In genomic region chr2:142131016-142131714, GRCh38 we compare ENCODE assay signal across 8 cellular contexts. TPM values are rescaled to one million over a fixed set of nuclear protein-coding genes. Genes with fewer than 3 reads are reported as not detected.
DNase-seq lines count a peak whose midpoint lies in the region; ATAC-seq and TF ChIP-seq lines count a peak whose summit lies in the region.

Gene LRP1B (minus strand): TSS chr2:142131016. CDS start chr2:142130729, 287 bp downstream.

- DNase-seq in GM13976 (ENCODE audit: low spot score) (peak; percentile 27), heart left ventricle (no peak), pons (ENCODE audit: low spot score) (peak; percentile 78), LoVo (ENCODE audit: low spot score) (no peak)
- DNase-seq in activated T-helper 2 cell treated with anti-CD3 and anti-CD28 coated beads, Interferon-gamma antibody, Interleukin-2, Interleukin-4, amounts not matched to agents 10 μg/mL and 5 μg/mL and 100 μg/mL, durations not matched to agents 14 hours and 24 hours and 36 hours (ENCODE audit: low spot score): no peak
- no peak for DNase-seq in activated CD4-positive, alpha-beta T cell treated with anti-CD3 and anti-CD28 coated beads for 1 hour

- H3K4me3 ChIP-seq in heart left ventricle: peak within 1 kb of the TSS; percentile 7 to 62 (median 48)

- TF ChIP-seq CTCF in 22Rv1 (IDR thresholded peaks at IDR 0.05) (no peak), GM13976 (IDR thresholded peaks at IDR 0.05; ENCODE audit: borderline replicate concordance, control extremely low read depth, extremely low read depth, insufficient read depth, missing control alignments) (no peak), heart left ventricle (IDR thresholded peaks at IDR 0.05) (no peak)

- peak within 1 kb of the TSS; percentile 63 for H3K27ac ChIP-seq in 22Rv1
- H3K27ac ChIP-seq in heart left ventricle: peak within 1 kb of the TSS in 1 of 12 donors; percentile 28

- intact Hi-C loops in activated T-helper 2 cell treated with anti-CD3 and anti-CD28 coated beads, Interferon-gamma antibody, Interleukin-2, Interleukin-4, amounts not matched to agents 10 μg/mL and 5 μg/mL and 100 μg/mL, durations not matched to agents 14 hours and 24 hours and 36 hours (cut with micrococcal nuclease): no loop called here
- intact Hi-C loops in heart left ventricle (cut with DNase I): no loop called here

- H3K4me1 ChIP-seq in heart left ventricle: peaks cover 0 to 21% (median 13%) of the 10 kb centered on the region in 12 donors

- WGBS in heart left ventricle, 4 donors: 1 to 3% (median 2%) methylated on average over 21 of the region's 21 CpGs

- peaks cover 10% of the 10 kb centered on the region for H3K4me1 Mint-ChIP-seq in activated T-helper 2 cell treated with anti-CD3 and anti-CD28 coated beads, Interferon-gamma antibody, Interleukin-2, Interleukin-4, amounts not matched to agents 10 μg/mL and 5 μg/mL and 100 μg/mL, durations not matched to agents 14 hours and 24 hours and 36 hours (ENCODE audit: low read depth)

- H3K27me3 ChIP-seq in heart left ventricle: peaks cover 0 to 55% (median 20%) of the 10 kb centered on the region in 9 donors

- H3K9me3 Mint-ChIP-seq in activated T-helper 2 cell treated with anti-CD3 and anti-CD28 coated beads, Interferon-gamma antibody, Interleukin-2, Interleukin-4, amounts not matched to agents 10 μg/mL and 5 μg/mL and 100 μg/mL, durations not matched to agents 14 hours and 24 hours and 36 hours: no peaks in the 10 kb centered on the region

- no peaks in the 10 kb centered on the region for H3K9me3 ChIP-seq in heart left ventricle

- H3K4me3 Mint-ChIP-seq in activated T-helper 2 cell treated with anti-CD3 and anti-CD28 coated beads, Interferon-gamma antibody, Interleukin-2, Interleukin-4, amounts not matched to agents 10 μg/mL and 5 μg/mL and 100 μg/mL, durations not matched to agents 14 hours and 24 hours and 36 hours (ENCODE audit: low read depth): peak within 1 kb of the TSS; percentile 78

- H3K36me3 Mint-ChIP-seq in activated T-helper 2 cell treated with anti-CD3 and anti-CD28 coated beads, Interferon-gamma antibody, Interleukin-2, Interleukin-4, amounts not matched to agents 10 μg/mL and 5 μg/mL and 100 μg/mL, durations not matched to agents 14 hours and 24 hours and 36 hours (ENCODE audit: low read depth): no peaks in the 10 kb centered on the region

- ATAC-seq in HG03439 (IDR thresholded peaks at IDR 0.05; ENCODE audit: unreplicated experiment) (peak; percentile 59), heart left ventricle (peak in 3 of 4 donors; percentile 49 to 58 (median 56))

- no peak within 1 kb of the TSS for H3K27ac Mint-ChIP-seq in activated T-helper 2 cell treated with anti-CD3 and anti-CD28 coated beads, Interferon-gamma antibody, Interleukin-2, Interleukin-4, amounts not matched to agents 10 μg/mL and 5 μg/mL and 100 μg/mL, durations not matched to agents 14 hours and 24 hours and 36 hours

- H3K36me3 ChIP-seq in heart left ventricle: no peaks in the 10 kb centered on the region

- peaks cover 36% of the 10 kb centered on the region for H3K27me3 Mint-ChIP-seq in activated T-helper 2 cell treated with anti-CD3 and anti-CD28 coated beads, Interferon-gamma antibody, Interleukin-2, Interleukin-4, amounts not matched to agents 10 μg/mL and 5 μg/mL and 100 μg/mL, durations not matched to agents 14 hours and 24 hours and 36 hours (ENCODE audit: low read depth)

- TF ChIP-seq POLR2A in heart left ventricle (IDR thresholded peaks at IDR 0.05): no peak

- in situ Hi-C loops in GM13976 (cut with MboI; ENCODE audit: low sequenced_read_pairs, unreplicated experiment): no loop called here

RNA-seq across cellular contexts. Expression of gene LRP1B, which starts in this region (rescaled TPM):
- not detected in 2 replicates for total RNA-seq in activated T-helper 2 cell treated with anti-CD3 and anti-CD28 coated beads, Interferon-gamma antibody, Interleukin-2, Interleukin-4, amounts not matched to agents 10 μg/mL and 5 μg/mL and 100 μg/mL, durations not matched to agents 14 hours and 24 hours and 36 hours
- total RNA-seq in heart left ventricle: under 1 TPM in 7 of 9 donors, not detected in 2; 0.05 to 0.19 (median 0.12) TPM
- polyA plus RNA-seq in heart left ventricle: under 1 TPM; 0.01 to 0.04 TPM

Comparison
In these comparisons a context has a peak if more than half of its experiments do, and no peak if none do; other contexts are left out.
1. Peak in ATAC-seq and H3K4me3 ChIP-seq in heart left ventricle; RNA of the gene not detected or under 1 TPM.
2. DNase-seq: peak in GM13976 (single experiment) and pons (single experiment); none in activated T-helper 2 cell treated with anti-CD3 and anti-CD28 coated beads, Interferon-gamma antibody, Interleukin-2, Interleukin-4, amounts not matched to agents 10 μg/mL and 5 μg/mL and 100 μg/mL, durations not matched to agents 14 hours and 24 hours and 36 hours (single experiment), heart left ventricle (0 of 5), LoVo (single experiment) and activated CD4-positive, alpha-beta T cell treated with anti-CD3 and anti-CD28 coated beads for 1 hour (single experiment).